ENCODE assay signal across 15 cellular contexts in genomic region chr3:49387721-49388120, GRCh38. TPM values are rescaled to one million over a fixed set of nuclear protein-coding genes. Genes with fewer than 3 reads are reported as not detected.
DNase-seq lines count a peak whose midpoint lies in the region; ATAC-seq and TF ChIP-seq lines count a peak whose summit lies in the region.
"Had no signal": no experiment of that assay in that cellular context is flagged by ENCODE, and none has a peak within 500 bp of the region (broad histone marks: within the 10 kb centered on the region; RNA-seq: fewer than 3 reads in every experiment).

No MANE protein-coding gene starts in this region.

- H3K4me3 ChIP-seq in DOHH2 (ENCODE audit: low read length) (no peak overlapping the region), PC-3 (ENCODE audit: low read length) (no peak overlapping the region)
- H3K4me3 ChIP-seq: left ventricle myocardium inferior, Peyer's patch had no signal

- H3K27me3 ChIP-seq in DOHH2 (ENCODE audit: control insufficient read depth, low read length) (no peaks in the 10 kb centered on the region), PC-3 (ENCODE audit: low read length) (no peaks in the 10 kb centered on the region)
- H3K27me3 ChIP-seq: Peyer's patch had no signal

- no peaks in the 10 kb centered on the region for H3K9me2 ChIP-seq in DOHH2 (replicated peaks; ENCODE audit: control insufficient read depth, low read length)
- no peaks in the 10 kb centered on the region for H3K9me2 ChIP-seq in PC-3 (replicated peaks; ENCODE audit: low read length)

- H3K9ac ChIP-seq in PC-3 (ENCODE audit: low read length) = no peak overlapping the region

- H4K20me1 ChIP-seq in DOHH2 (ENCODE audit: control insufficient read depth, insufficient read depth, low read depth, low read length) (peaks cover 29% of the 10 kb centered on the region), PC-3 (ENCODE audit: low read length) (peaks cover 57% of the 10 kb centered on the region)

- H3F3A ChIP-seq in DOHH2 (ENCODE audit: control insufficient read depth, insufficient read depth) (no peaks in the 10 kb centered on the region), PC-3 (ENCODE audit: low read length, unreplicated experiment) (no peaks in the 10 kb centered on the region)

- peaks cover 33% of the 10 kb centered on the region for H3K4me1 Mint-ChIP-seq in osteocyte (ENCODE audit: unreplicated experiment)

- H3K27me3 Mint-ChIP-seq in osteocyte (ENCODE audit: unreplicated experiment) = no peaks in the 10 kb centered on the region
- H3K27me3 Mint-ChIP-seq: activated naive CD4-positive, alpha-beta T cell treated with anti-CD3 and anti-CD28 coated beads, Interleukin-2, amount 10 ng/mL, durations not matched to agents 7 days and 5 days; central memory CD8-positive, alpha-beta T cell had no signal

- peak overlapping the region; percentile 19 for H3K27ac Mint-ChIP-seq in osteocyte (ENCODE audit: unreplicated experiment)
- H3K27ac Mint-ChIP-seq: activated naive CD4-positive, alpha-beta T cell treated with anti-CD3 and anti-CD28 coated beads, Interleukin-2, amount 10 ng/mL, durations not matched to agents 7 days and 5 days had no signal

- no peaks in the 10 kb centered on the region for H3K9me3 Mint-ChIP-seq in osteocyte (ENCODE audit: unreplicated experiment)
- H3K9me3 Mint-ChIP-seq: activated naive CD4-positive, alpha-beta T cell treated with anti-CD3 and anti-CD28 coated beads, Interleukin-2, amount 10 ng/mL, durations not matched to agents 7 days and 5 days; central memory CD8-positive, alpha-beta T cell had no signal

- H3K4me2 ChIP-seq in DOHH2 (ENCODE audit: low read length) (peak overlapping the region; percentile 16), PC-3 (ENCODE audit: low read length) (peak overlapping the region; percentile 16; the same call in 1 of the 2 replicates)

- no peaks in the 10 kb centered on the region for H3K9me3 ChIP-seq in DOHH2 (ENCODE audit: control insufficient read depth, insufficient read depth, low read length)
- no peaks in the 10 kb centered on the region for H3K9me3 ChIP-seq in PC-3 (ENCODE audit: low read length)
- H3K9me3 ChIP-seq: left ventricle myocardium inferior, Peyer's patch had no signal

- H3K4me1 ChIP-seq in DOHH2 (ENCODE audit: control insufficient read depth, low read length) = peaks cover 46% of the 10 kb centered on the region
- H3K4me1 ChIP-seq in PC-3 (ENCODE audit: insufficient read depth, low read length) = peaks cover 10% of the 10 kb centered on the region; the same call in 1 of the 2 replicates

- DNase-seq in PC-3 (peak; percentile 83), epithelial cell of prostate (ENCODE audit: low read depth, low spot score) (peak; percentile 44), osteocyte (ENCODE audit: extremely low spot score, unreplicated experiment) (no peak), T-helper 2 cell (no peak), NCI-H146 (lab: John Stamatoyannopoulos, UW) (no peak), NCI-H2196 treated with DMSO at 0.1 percent for 48 hours (lab: John Stamatoyannopoulos, UW; ENCODE audit: unreplicated experiment) (no peak)
- DNase-seq: activated naive CD4-positive, alpha-beta T cell treated with anti-CD3 and anti-CD28 coated beads, Interleukin-2, amount 10 ng/mL, durations not matched to agents 7 days and 5 days; hypothalamus; KG1; left ventricle myocardium inferior; NCI-H526 treated with DMSO at 0.1 percent for 48 hours; Peyer's patch had no signal

- CTCF ChIA-PET in PC-3 (lab: Charles Lee) = no interaction called here

- BruUV-seq in PC-3 (replicated peaks; lab: Mats Ljungman, UMichigan) = no TSS peak

- no peak for TF ChIP-seq CTCF in DOHH2 (IDR thresholded peaks at IDR 0.05; ENCODE audit: low read depth, low read length, poor library complexity, severe bottlenecking)
- TF ChIP-seq CTCF in PC-3 (conservative IDR thresholded peaks at IDR 0.05; ENCODE audit: low read depth, low read length) = no peak
- TF ChIP-seq CTCF in osteocyte (IDR thresholded peaks at IDR 0.05) = no peak

- peaks cover 3% of the 10 kb centered on the region for H3K36me3 Mint-ChIP-seq in osteocyte (ENCODE audit: unreplicated experiment)

- H3K27ac ChIP-seq in DOHH2 (ENCODE audit: low read depth, low read length) = 0 out of 2 replicates have a peak overlapping the region, but pooled peaks have one; percentile 12
- H3K27ac ChIP-seq in PC-3 (ENCODE audit: low read length) = peak overlapping the region; percentile 39
- H3K27ac ChIP-seq in epithelial cell of prostate = peak overlapping the region; percentile 60
- H3K27ac ChIP-seq: left ventricle myocardium inferior, Peyer's patch had no signal

- POLR2A ChIA-PET in PC-3 (lab: Charles Lee; ENCODE audit: unreplicated experiment) = no interaction called here

- ATAC-seq in PC-3 = peak; percentile 95

- no peak overlapping the region for H3K4me3 Mint-ChIP-seq in osteocyte (ENCODE audit: unreplicated experiment)
- H3K4me3 Mint-ChIP-seq: activated naive CD4-positive, alpha-beta T cell treated with anti-CD3 and anti-CD28 coated beads, Interleukin-2, amount 10 ng/mL, durations not matched to agents 7 days and 5 days; central memory CD8-positive, alpha-beta T cell had no signal

- H3K36me3 ChIP-seq in DOHH2 (ENCODE audit: control insufficient read depth, low read length) (peaks cover 30% of the 10 kb centered on the region), PC-3 (ENCODE audit: low read depth, low read length) (no peaks in the 10 kb centered on the region; the same call in 1 of the 2 replicates)
- H3K36me3 ChIP-seq: left ventricle myocardium inferior, Peyer's patch had no signal

- H3K79me2 ChIP-seq in DOHH2 (ENCODE audit: control insufficient read depth, low read length) (peaks cover 99% of the 10 kb centered on the region), PC-3 (ENCODE audit: low read length) (peaks cover 99% of the 10 kb centered on the region)

- no peak overlapping the region for H2AFZ ChIP-seq in PC-3 (ENCODE audit: low read length)

- intact Hi-C loops in PC-3 (cut with micrococcal nuclease) = loop anchor here (1.0 kb wide), 1 partner anchor 42 kb away; the partner anchor contains the start of gene NICN1

RNA-seq across cellular contexts. Expression of gene RHOA, which starts 24.1 kb away (rescaled TPM):
- 278 and 292 TPM in 2 replicates for total RNA-seq in PC-3 (2014; rRNA removed)
- 574 and 607 TPM in 2 replicates for total RNA-seq in osteocyte

RNA-seq across cellular contexts. Expression of gene TCTA, which starts 24.5 kb away (rescaled TPM):
- total RNA-seq in PC-3 (2014; rRNA removed) (23.7 and 25.4 TPM in 2 replicates), osteocyte (34.7 and 36.4 TPM in 2 replicates)

RNA-seq across cellular contexts. Expression of gene GPX1, which starts 29.6 kb away (rescaled TPM):
- 714 and 745 TPM in 2 replicates for total RNA-seq in PC-3 (2014; rRNA removed)
- 91.6 and 98.9 TPM in 2 replicates for total RNA-seq in osteocyte

RNA-seq across cellular contexts. Expression of gene AMT, which starts 34.6 kb away (rescaled TPM):
- total RNA-seq in PC-3 (2014; rRNA removed) = 1.6 and 1.8 TPM in 2 replicates
- total RNA-seq in osteocyte = 8.0 and 9.4 TPM in 2 replicates
- total RNA-seq: H4 had no signal

RNA-seq across cellular contexts. Expression of gene NICN1, which starts 41.4 kb away (rescaled TPM):
- total RNA-seq in PC-3 (2014; rRNA removed) (1.8 and 5.3 TPM in 2 replicates), osteocyte (31.4 and 34.4 TPM in 2 replicates)

Comparison
In these comparisons a context has a peak if more than half of its experiments do, and no peak if none do; other contexts are left out.
1. DNase-seq: peak in PC-3 (single experiment) and epithelial cell of prostate (single experiment); none in osteocyte (single experiment), T-helper 2 cell (0 of 5), NCI-H146 (single experiment) and NCI-H2196 treated with DMSO at 0.1 percent for 48 hours (single experiment).
2. Peak in every context shown above with its lines, with median percentiles within 50 percentile points of each other: H3K27ac ChIP-seq.